ENCODE assay signal across 3 cellular contexts in genomic region chr11:16266021-16266420, GRCh38.
TF ChIP-seq lines count a peak whose summit lies in the region.

No MANE protein-coding gene starts in this region.

TF ChIP-seq in HepG2, 621 proteins besides CTCF, POLR2A, EP300 and RAD21:
- TF ChIP-seq MLLT10 (CRISPR knock-in tag; IDR thresholded peaks at IDR 0.05) (no peak), ZNF317 (CRISPR knock-in tag; IDR thresholded peaks at IDR 0.05) (peak; percentile 89)

TF ChIP-seq in IMR-90, 13 proteins besides CTCF, POLR2A, EP300 and RAD21:
- TF ChIP-seq RFX5 (IDR thresholded peaks at IDR 0.05; ENCODE audit: low read depth, low read length) (no peak), NFE2L2 (IDR thresholded peaks at IDR 0.05; ENCODE audit: low read depth, low read length) (no peak), CEBPB (IDR thresholded peaks at IDR 0.05; ENCODE audit: low read depth, low read length) (peak; percentile 17; the same call in 1 of the 2 replicates), SMC3 (IDR thresholded peaks at IDR 0.05; ENCODE audit: low read depth, low read length) (no peak), MXI1 (IDR thresholded peaks at IDR 0.05; ENCODE audit: borderline replicate concordance, low read depth, low read length) (no peak), USF2 (IDR thresholded peaks at IDR 0.05; ENCODE audit: low read depth, low read length) (no peak), MAZ (IDR thresholded peaks at IDR 0.05; ENCODE audit: borderline replicate concordance, low read depth, low read length) (no peak), RCOR1 (IDR thresholded peaks at IDR 0.05; ENCODE audit: insufficient replicate concordance, low read length) (no peak)
TF ChIP-seq in IMR-90: peak in this region for 1.

TF ChIP-seq in K562, 482 proteins besides CTCF, POLR2A, EP300 and RAD21:
- TF ChIP-seq ZNF311 (CRISPR knock-in tag; IDR thresholded peaks at IDR 0.05) (no peak), TRIM28 (IDR thresholded peaks at IDR 0.05) (0 out of 2 replicates have a peak, but pooled peaks have one; percentile 46), CBX3 (IDR thresholded peaks at IDR 0.05; ENCODE audit: borderline replicate concordance in 1 of 2, low read length in 2 of 2) (peak in 1 of 2 experiments; percentile 93; a peak in 2 of 3 replicates), CEBPG (CRISPR knock-in tag; IDR thresholded peaks at IDR 0.05) (no peak), CEBPG (tag; conservative IDR thresholded peaks at IDR 0.05 in 1 of 2, IDR thresholded peaks at IDR 0.05 in 1 of 2) (peak in 1 of 2 experiments; percentile 43; a peak in 1 of 4 replicates), ZBTB43 (CRISPR knock-in tag; IDR thresholded peaks at IDR 0.05) (no peak), RBM34 (IDR thresholded peaks at IDR 0.05; ENCODE audit: borderline replicate concordance, insufficient read depth, low read length) (no peak), CEBPB (tag; IDR thresholded peaks at IDR 0.05) (peak; percentile 13; the same call in 1 of the 2 replicates), RFX7 (CRISPR knock-in tag; IDR thresholded peaks at IDR 0.05) (no peak), FOXK2 (conservative IDR thresholded peaks at IDR 0.05 in 1 of 2, IDR thresholded peaks at IDR 0.05 in 1 of 2; ENCODE audit: low read depth in 2 of 2) (no peak), CREM (IDR thresholded peaks at IDR 0.05; ENCODE audit: low read depth) (no peak), PHF8 (IDR thresholded peaks at IDR 0.05; ENCODE audit: borderline replicate concordance, low read length) (no peak), ZNF280A (IDR thresholded peaks at IDR 0.05; ENCODE audit: low read depth, partially characterized antibody) (peak; percentile 11)
